ENCODE assay signal across 8 cellular contexts in the genomic region with DNA sequence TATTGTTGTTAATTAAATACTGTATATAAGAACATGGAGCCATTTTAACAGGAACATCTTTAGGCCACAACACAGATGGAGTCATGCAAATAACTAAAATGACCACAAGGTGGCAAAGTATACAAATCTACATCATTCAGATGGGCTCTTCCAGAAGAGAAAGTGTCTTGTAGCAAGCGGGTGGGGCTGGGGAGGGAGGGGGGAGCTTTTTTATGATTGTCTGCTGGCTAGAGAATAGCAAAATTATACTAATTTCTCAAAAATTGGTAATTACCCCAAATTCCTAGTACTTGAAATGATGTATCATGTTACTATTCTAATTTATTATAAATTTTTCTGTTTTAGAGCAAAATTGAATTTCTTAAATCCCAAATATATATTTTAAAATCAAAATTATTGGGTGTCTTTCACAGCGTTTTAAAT.
DNase-seq lines count a peak whose midpoint lies in the region; ATAC-seq, FAIRE-seq and TF ChIP-seq lines count a peak whose summit lies in the region.

No MANE protein-coding gene starts in this region.

- H3K27ac ChIP-seq in endothelial cell of umbilical vein (ENCODE audit: insufficient read depth, low read depth, low read length), result no peak overlapping the region

- TF ChIP-seq POLR2A in endothelial cell of umbilical vein (IDR thresholded peaks at IDR 0.05; ENCODE audit: low read depth, low read length), result no peak

- ATAC-seq in GM21723 (IDR thresholded peaks at IDR 0.05; ENCODE audit: unreplicated experiment), result peak; percentile 94
- ATAC-seq in natural killer cell treated with Interleukin-12 subunit alpha and Interleukin-12 subunit beta and Interleukin-15 and Interleukin-18, amount 100 ng/mL, for 72 hours, result no peak
- no peak for ATAC-seq in omental fat pad (ENCODE audit: low FRiP score)

- intact Hi-C loops in endothelial cell of umbilical vein (cut with micrococcal nuclease), result loop anchor here (1.0 to 2.0 kb wide), 5 partner anchors 378 to 894 kb away; partner anchors contain the start of gene PRKD1

- H3K36me3 Mint-ChIP-seq in natural killer cell treated with Interleukin-12 subunit alpha and Interleukin-12 subunit beta and Interleukin-15 and Interleukin-18, amount 100 ng/mL, for 72 hours, result no peaks in the 10 kb centered on the region

- dilution Hi-C loops in endothelial cell of umbilical vein (cut with MboI; ENCODE audit: extremely low pct_ligation_motif_present, low sequenced_read_pairs), result no loop called here

- H3K27me3 Mint-ChIP-seq in natural killer cell treated with Interleukin-12 subunit alpha and Interleukin-12 subunit beta and Interleukin-15 and Interleukin-18, amount 100 ng/mL, for 72 hours, result no peaks in the 10 kb centered on the region

- H3K27ac Mint-ChIP-seq in natural killer cell treated with Interleukin-12 subunit alpha and Interleukin-12 subunit beta and Interleukin-15 and Interleukin-18, amount 100 ng/mL, for 72 hours, result no peak overlapping the region

- POLR2A ChIA-PET in endothelial cell of umbilical vein (lab: Charles Lee), result no interaction called here

- DNase-seq in Daoy (ENCODE audit: low read depth) (peak; percentile 45), OCI-M2 (lab: John Stamatoyannopoulos, UW; ENCODE audit: unreplicated experiment) (peak; percentile 50), endothelial cell of umbilical vein (ENCODE audit: low read depth, low spot score) (peak; percentile 69), middle frontal gyrus (ENCODE audit: extremely low spot score, low spot score) (peak; percentile 19), omental fat pad (ENCODE audit: low spot score) (no peak)
- DNase-seq in natural killer cell treated with Interleukin-12 subunit alpha and Interleukin-12 subunit beta and Interleukin-15 and Interleukin-18, amount 100 ng/mL, for 72 hours (ENCODE audit: low spot score), result no peak

- peak; percentile 64 for TF ChIP-seq CTCF in LNCAP (IDR thresholded peaks at IDR 0.05)
- peak; percentile 27 to 41 for TF ChIP-seq CTCF in endothelial cell of umbilical vein (IDR thresholded peaks at IDR 0.05; ENCODE audit: extremely low read depth in 1 of 2, insufficient read depth in 1 of 2, low read depth in 1 of 2, low read length in 2 of 2)
- TF ChIP-seq CTCF in omental fat pad (IDR thresholded peaks at IDR 0.05), result no peak

- H3K79me2 ChIP-seq in endothelial cell of umbilical vein (ENCODE audit: control insufficient read depth, insufficient read depth, low read length), result no peaks in the 10 kb centered on the region

- H3K4me1 Mint-ChIP-seq in natural killer cell treated with Interleukin-12 subunit alpha and Interleukin-12 subunit beta and Interleukin-15 and Interleukin-18, amount 100 ng/mL, for 72 hours (ENCODE audit: low read depth in 2 of 2), result no peaks in the 10 kb centered on the region

- H3K4me3 Mint-ChIP-seq in natural killer cell treated with Interleukin-12 subunit alpha and Interleukin-12 subunit beta and Interleukin-15 and Interleukin-18, amount 100 ng/mL, for 72 hours, result no peak overlapping the region

- H3K4me1 ChIP-seq in endothelial cell of umbilical vein (ENCODE audit: control insufficient read depth, extremely low read depth, insufficient read depth, low read length), result no peaks in the 10 kb centered on the region

- CTCF ChIA-PET in endothelial cell of umbilical vein (lab: Charles Lee), result interaction anchor here (0.6 to 10.6 kb wide), 17 partner anchors 20 to 1063 kb away, joined by 3 to 176 read pairs (median 4); partner anchors contain the start of gene PRKD1

- no peak overlapping the region for H3K9ac ChIP-seq in endothelial cell of umbilical vein (replicated peaks; ENCODE audit: extremely low read depth, insufficient read depth, low read length)

- H2AFZ ChIP-seq in endothelial cell of umbilical vein (ENCODE audit: low read depth, low read length), result no peak overlapping the region

- H3K27me3 ChIP-seq in endothelial cell of umbilical vein (ENCODE audit: control insufficient read depth in 2 of 2, insufficient read depth in 2 of 2, low read length in 2 of 2), result peaks cover 0 to 4% of the 10 kb centered on the region in 2 experiments

- no peaks in the 10 kb centered on the region for H4K20me1 ChIP-seq in endothelial cell of umbilical vein (replicated peaks; ENCODE audit: control insufficient read depth, extremely low read depth, insufficient read depth, low read length)

- no peaks in the 10 kb centered on the region for H3K36me3 ChIP-seq in endothelial cell of umbilical vein (ENCODE audit: control insufficient read depth in 2 of 2, extremely low read depth in 1 of 2, insufficient read depth in 2 of 2, low read length in 2 of 2)

- no peaks in the 10 kb centered on the region for H3K9me1 ChIP-seq in endothelial cell of umbilical vein (replicated peaks; ENCODE audit: control insufficient read depth, extremely low read depth, insufficient read depth, low read length)

- H3K4me3 ChIP-seq in endothelial cell of umbilical vein (replicated peaks in 1 of 3; ENCODE audit: insufficient read depth in 1 of 3, low read depth in 1 of 3, low read length in 3 of 3), result no peak overlapping the region

- peaks cover 4% of the 10 kb centered on the region for H3K9me3 Mint-ChIP-seq in natural killer cell treated with Interleukin-12 subunit alpha and Interleukin-12 subunit beta and Interleukin-15 and Interleukin-18, amount 100 ng/mL, for 72 hours

- peak; percentile 8 for FAIRE-seq in endothelial cell of umbilical vein (lab: Jason Lieb, UNC)

- no peaks in the 10 kb centered on the region for H3K9me3 ChIP-seq in endothelial cell of umbilical vein (replicated peaks; ENCODE audit: control insufficient read depth, insufficient read depth, low read length)

- BruUV-seq in endothelial cell of umbilical vein (replicated peaks; lab: Mats Ljungman, UMichigan), result no TSS peak

- H3K4me2 ChIP-seq in endothelial cell of umbilical vein (ENCODE audit: insufficient read depth, low read length), result no peak overlapping the region

TF ChIP-seq in endothelial cell of umbilical vein, 7 proteins besides CTCF, POLR2A, EP300 and RAD21:
- no peak for TF ChIP-seq MYC (IDR thresholded peaks at IDR 0.05; ENCODE audit: low read depth, low read length)
- no peak for TF ChIP-seq POLR2AphosphoS5 (IDR thresholded peaks at IDR 0.05; ENCODE audit: insufficient read depth, low read depth, low read length)
- TF ChIP-seq GATA2 (IDR thresholded peaks at IDR 0.05; ENCODE audit: insufficient read depth, insufficient read length, low read depth, low read length), result no peak
- no peak for TF ChIP-seq JUN (IDR thresholded peaks at IDR 0.05; ENCODE audit: borderline replicate concordance, insufficient read depth, insufficient read length, low read depth)
- no peak for TF ChIP-seq FOS (IDR thresholded peaks at IDR 0.05; ENCODE audit: borderline replicate concordance, insufficient read depth, low read length)
- no peak for TF ChIP-seq EZH2 (IDR thresholded peaks at IDR 0.05; ENCODE audit: borderline replicate concordance, low read depth, low read length, severe bottlenecking)
- TF ChIP-seq MAX (IDR thresholded peaks at IDR 0.05; ENCODE audit: insufficient read depth, insufficient read length), result no peak

Comparison
In these comparisons a context has a peak if more than half of its experiments do, and no peak if none do; other contexts are left out.
1. DNase-seq: peak in Daoy (single experiment), OCI-M2 (single experiment), endothelial cell of umbilical vein (single experiment) and middle frontal gyrus (single experiment); none in natural killer cell treated with Interleukin-12 subunit alpha and Interleukin-12 subunit beta and Interleukin-15 and Interleukin-18, amount 100 ng/mL, for 72 hours (single experiment) and omental fat pad (single experiment).
2. CTCF ChIP-seq: peak in LNCAP (single experiment) and endothelial cell of umbilical vein (2 of 2); none in omental fat pad (0 of 3).